In the genomic region with DNA sequence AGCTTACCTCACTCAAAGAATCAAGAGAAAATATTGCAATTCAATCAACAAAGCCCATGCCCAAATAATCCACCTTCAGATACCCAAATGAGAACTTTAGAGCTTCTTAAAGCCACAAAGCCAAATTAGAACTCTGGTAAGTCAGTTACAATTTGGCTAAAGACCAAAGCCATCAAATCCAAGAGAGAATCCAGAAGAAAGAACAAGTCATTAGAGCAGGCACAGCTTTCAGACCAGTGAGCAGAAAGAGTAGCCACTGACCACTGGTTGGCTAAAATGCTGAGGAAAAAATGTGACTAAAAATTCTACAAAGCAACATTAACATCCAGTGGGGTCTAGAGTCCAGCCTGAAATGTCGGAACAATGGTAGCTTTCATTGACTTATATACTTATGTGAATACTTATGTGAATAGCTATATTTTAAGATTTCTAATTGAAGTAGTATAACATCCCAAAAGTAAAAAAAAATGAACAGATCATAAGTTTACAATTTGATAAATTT, we compare ENCODE assay signal across 1 cellular context.
TF ChIP-seq lines count a peak whose summit lies in the region.

No MANE protein-coding gene starts in this region.

TF ChIP-seq in HepG2, 621 proteins besides CTCF, POLR2A, EP300 and RAD21 (continued from another document):
- 0 out of 2 replicates have a peak, but pooled peaks have one; percentile 11 for TF ChIP-seq HOMEZ (CRISPR knock-in tag; IDR thresholded peaks at IDR 0.05; ENCODE audit: low read depth)
- TF ChIP-seq ZSCAN29 (CRISPR knock-in tag; conservative IDR thresholded peaks at IDR 0.05): no peak
- TF ChIP-seq, protein P1, sequence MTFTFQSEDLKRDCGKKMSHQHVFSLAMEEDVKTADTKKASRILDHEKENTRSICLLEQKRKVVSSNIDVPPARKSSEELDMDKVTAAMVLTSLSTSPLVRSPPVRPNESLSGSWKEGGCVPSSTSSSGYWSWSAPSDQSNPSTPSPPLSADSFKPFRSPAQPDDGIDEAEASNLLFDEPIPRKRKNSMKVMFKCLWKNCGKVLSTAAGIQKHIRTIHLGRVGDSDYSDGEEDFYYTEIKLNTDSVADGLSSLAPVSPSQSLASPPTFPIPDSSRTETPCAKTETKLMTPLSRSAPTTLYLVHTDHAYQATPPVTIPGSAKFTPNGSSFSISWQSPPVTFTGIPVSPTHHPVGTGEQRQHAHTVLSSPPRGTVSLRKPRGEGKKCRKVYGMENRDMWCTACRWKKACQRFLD (CRISPR knock-in tag; IDR thresholded peaks at IDR 0.05; ENCODE audit: borderline replicate concordance): no peak
- no peak for TF ChIP-seq SOX13 (IDR thresholded peaks at IDR 0.05)
- peak in 1 of 2 experiments; percentile 20; a peak in 1 of 4 replicates for TF ChIP-seq SOX13 (CRISPR knock-in tag; conservative IDR thresholded peaks at IDR 0.05 in 1 of 2, IDR thresholded peaks at IDR 0.05 in 1 of 2)
- no peak for TF ChIP-seq GTF3A (CRISPR knock-in tag; conservative IDR thresholded peaks at IDR 0.05)
- TF ChIP-seq ZNF644 (CRISPR knock-in tag; IDR thresholded peaks at IDR 0.05; ENCODE audit: low read depth): peak; percentile 25; the same call in 1 of the 2 replicates
- TF ChIP-seq ZNF274 (CRISPR knock-in tag; IDR thresholded peaks at IDR 0.05): no peak
- 0 out of 4 replicates have a peak, but pooled peaks of 1 of the 2 experiments have one; percentile 26 for TF ChIP-seq NR2F1 (CRISPR knock-in tag; IDR thresholded peaks at IDR 0.05)
- TF ChIP-seq HNRNPK (IDR thresholded peaks at IDR 0.05; ENCODE audit: low read depth, low read length, poor library complexity, severe bottlenecking): peak; percentile 29
- TF ChIP-seq ASH2L (IDR thresholded peaks at IDR 0.05; ENCODE audit: insufficient read length, low read depth, low read length): peak; percentile 46
TF ChIP-seq in HepG2: peak in this region for 9.
